In genomic region chr18:68494802-68495560, GRCh38 we compare ENCODE assay signal across 14 cellular contexts.
A peak's percentile ranks its signal among the peaks of the same experiment; 100 is the strongest.
DNase-seq lines count a peak whose midpoint lies in the region; ATAC-seq and TF ChIP-seq lines count a peak whose summit lies in the region.
"Had no signal": no experiment of that assay in that cellular context is flagged by ENCODE, and none has a peak within 500 bp of the region (broad histone marks: within the 10 kb centered on the region; RNA-seq: fewer than 3 reads in every experiment).

No MANE protein-coding gene starts in this region.

- peak; percentile 97 for ATAC-seq in SK-N-SH treated with all-trans-retinoic acid at 6 μM for 48 hours
- no peak for ATAC-seq in HG03565 (IDR thresholded peaks at IDR 0.05; ENCODE audit: unreplicated experiment)
- ATAC-seq: natural killer cell treated with Interleukin-12 subunit alpha and Interleukin-12 subunit beta and Interleukin-15 and Interleukin-18, amount 100 ng/mL, for 72 hours had no signal

- no peak for TF ChIP-seq POLR2A in stomach (IDR thresholded peaks at IDR 0.05)

- TF ChIP-seq CTCF in retinal pigment epithelial cell (conservative IDR thresholded peaks at IDR 0.05; ENCODE audit: low read depth, low read length) (no peak), stomach (IDR thresholded peaks at IDR 0.05) (no peak)

- H3K36me3 ChIP-seq in stomach, result no peaks in the 10 kb centered on the region

- no peak for TF ChIP-seq EP300 in stomach (IDR thresholded peaks at IDR 0.05)

- DNase-seq in ELR (ENCODE audit: low read depth) (peak; percentile 43), glomerular visceral epithelial cell (ENCODE audit: extremely low spot score) (peak; percentile 33), retinal pigment epithelial cell (ENCODE audit: low read depth) (peak; percentile 0), stomach (no peak), NCI-H1105 (lab: John Stamatoyannopoulos, UW) (no peak)
- no peak for DNase-seq in activated CD4-positive, alpha-beta T cell treated with anti-CD3 and anti-CD28 coated beads for 48 hours
- DNase-seq: activated CD4-positive, alpha-beta T cell treated with anti-CD3 and anti-CD28 coated beads, Interleukin-2, amount 50 U/mL, for 4 hours; anterior cingulate cortex; DMS153; NCI-H2081 treated with DMSO at 0.1 percent for 48 hours; SHP77 treated with DMSO at 0.1 percent for 48 hours had no signal

- peak overlapping the region in 1 of 5 donors; percentile 52 for H3K27ac ChIP-seq in stomach

- intact Hi-C loops in stomach (cut with DNase I; ENCODE audit: low total_unique reads), result no loop called here

- H3K27me3 ChIP-seq in stomach, result no peaks in the 10 kb centered on the region

- peaks cover 0 to 8% (median 2%) of the 10 kb centered on the region in 4 donors for H3K4me1 ChIP-seq in stomach

- H3K4me3 ChIP-seq in retinal pigment epithelial cell (ENCODE audit: low read length) (no peak overlapping the region), stomach (no peak overlapping the region)

- H3K9me3 ChIP-seq in stomach, result no peaks in the 10 kb centered on the region

- 64 to 76% (median 71%) methylated on average over 3 of the region's 3 CpGs for WGBS in stomach, 5 donors

TF ChIP-seq in SK-N-SH treated with all-trans-retinoic acid at 6 μM for 48 hours, 23 proteins besides CTCF, POLR2A, EP300 and RAD21:
- TF ChIP-seq SNAI2 (CRISPR knock-in tag; IDR thresholded peaks at IDR 0.05) (no peak), TCF4 (CRISPR knock-in tag; IDR thresholded peaks at IDR 0.05; ENCODE audit: borderline replicate concordance) (no peak), PATZ1 (CRISPR knock-in tag; IDR thresholded peaks at IDR 0.05; ENCODE audit: borderline replicate concordance) (no peak), ARNTL (CRISPR knock-in tag; IDR thresholded peaks at IDR 0.05; ENCODE audit: borderline replicate concordance, low read depth) (no peak), ZFP3 (CRISPR knock-in tag; IDR thresholded peaks at IDR 0.05) (no peak), TSHZ2 (CRISPR knock-in tag; IDR thresholded peaks at IDR 0.05) (no peak), BACH2 (CRISPR knock-in tag; IDR thresholded peaks at IDR 0.05; ENCODE audit: borderline replicate concordance) (no peak), ZNF565 (CRISPR knock-in tag; conservative IDR thresholded peaks at IDR 0.05; ENCODE audit: low read depth) (no peak), ESRRG (CRISPR knock-in tag; IDR thresholded peaks at IDR 0.05) (no peak), RARB (CRISPR knock-in tag; IDR thresholded peaks at IDR 0.05) (no peak), ISL1 (CRISPR knock-in tag; IDR thresholded peaks at IDR 0.05) (no peak), ZNF70 (CRISPR knock-in tag; IDR thresholded peaks at IDR 0.05) (no peak), ZC3H10 (CRISPR knock-in tag; IDR thresholded peaks at IDR 0.05) (no peak), TOX (CRISPR knock-in tag; IDR thresholded peaks at IDR 0.05; ENCODE audit: borderline replicate concordance) (no peak), GLIS3 (CRISPR knock-in tag; IDR thresholded peaks at IDR 0.05) (no peak), OSR1 (CRISPR knock-in tag; IDR thresholded peaks at IDR 0.05) (no peak), ZNF8 (CRISPR knock-in tag; IDR thresholded peaks at IDR 0.05) (no peak), CSRNP3 (CRISPR knock-in tag; IDR thresholded peaks at IDR 0.05) (no peak)
- TF ChIP-seq, protein P1, sequence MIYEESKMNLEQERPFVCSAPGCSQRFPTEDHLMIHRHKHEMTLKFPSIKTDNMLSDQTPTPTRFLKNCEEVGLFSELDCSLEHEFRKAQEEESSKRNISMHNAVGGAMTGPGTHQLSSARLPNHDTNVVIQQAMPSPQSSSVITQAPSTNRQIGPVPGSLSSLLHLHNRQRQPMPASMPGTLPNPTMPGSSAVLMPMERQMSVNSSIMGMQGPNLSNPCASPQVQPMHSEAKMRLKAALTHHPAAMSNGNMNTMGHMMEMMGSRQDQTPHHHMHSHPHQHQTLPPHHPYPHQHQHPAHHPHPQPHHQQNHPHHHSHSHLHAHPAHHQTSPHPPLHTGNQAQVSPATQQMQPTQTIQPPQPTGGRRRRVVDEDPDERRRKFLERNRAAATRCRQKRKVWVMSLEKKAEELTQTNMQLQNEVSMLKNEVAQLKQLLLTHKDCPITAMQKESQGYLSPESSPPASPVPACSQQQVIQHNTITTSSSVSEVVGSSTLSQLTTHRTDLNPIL (CRISPR knock-in tag; IDR thresholded peaks at IDR 0.05; ENCODE audit: low read depth), result no peak

Comparison
In these comparisons a context has a peak if more than half of its experiments do, and no peak if none do; other contexts are left out.
1. DNase-seq: peak in ELR (single experiment), glomerular visceral epithelial cell (single experiment) and retinal pigment epithelial cell (single experiment); none in stomach (single experiment), activated CD4-positive, alpha-beta T cell treated with anti-CD3 and anti-CD28 coated beads for 48 hours (single experiment) and NCI-H1105 (single experiment).